Comparison of ENCODE assay signal across 9 cellular contexts in genomic region chr19:38290631-38291147, GRCh38. TPM values are rescaled to one million over a fixed set of nuclear protein-coding genes. Genes with fewer than 3 reads are reported as not detected.
DNase-seq lines count a peak whose midpoint lies in the region; ATAC-seq and TF ChIP-seq lines count a peak whose summit lies in the region.
"Had no signal": no experiment of that assay in that cellular context is flagged by ENCODE, and none has a peak within 500 bp of the region (broad histone marks: within the 10 kb centered on the region; RNA-seq: fewer than 3 reads in every experiment).

No MANE protein-coding gene starts in this region.

- peaks cover under 1% of the 10 kb centered on the region; the same call in 1 of the 2 replicates for H3K4me1 Mint-ChIP-seq in WTC11
- H3K4me1 Mint-ChIP-seq: activated CD4-positive, alpha-beta memory T cell treated with anti-CD3 and anti-CD28 coated beads, Interleukin-2, amount 10 ng/mL, durations not matched to agents 7 days and 5 days had no signal

- H3K36me3 ChIP-seq in GM23248 (ENCODE audit: low read depth): no peaks in the 10 kb centered on the region
- peaks cover 16 to 76% (median 42%) of the 10 kb centered on the region in 4 donors for H3K36me3 ChIP-seq in stomach

- peaks cover 22% of the 10 kb centered on the region for H3K4me1 ChIP-seq in GM23248 (ENCODE audit: insufficient read depth)
- H3K4me1 ChIP-seq in stomach: peaks cover 15 to 42% (median 34%) of the 10 kb centered on the region in 4 donors

- H3K9me3 Mint-ChIP-seq in WTC11: no peaks in the 10 kb centered on the region
- H3K9me3 Mint-ChIP-seq: activated CD4-positive, alpha-beta memory T cell treated with anti-CD3 and anti-CD28 coated beads, Interleukin-2, amount 10 ng/mL, durations not matched to agents 7 days and 5 days had no signal

- H2AFZ ChIP-seq in GM23248: no peak overlapping the region

- DNase-seq in GM23248 (peak; percentile 98), WTC11 (ENCODE audit: low spot score) (no peak), glomerular visceral epithelial cell (ENCODE audit: extremely low spot score) (peak; percentile 99), stomach (peak; percentile 95), NCI-H1694 (lab: John Stamatoyannopoulos, UW) (no peak), DMS153 treated with DMSO at 0.1 percent for 48 hours (lab: John Stamatoyannopoulos, UW; ENCODE audit: unreplicated experiment) (no peak), mesenteric fat pad (ENCODE audit: low spot score) (no peak)
- DNase-seq: activated CD4-positive, alpha-beta memory T cell treated with anti-CD3 and anti-CD28 coated beads, Interleukin-2, amount 10 ng/mL, durations not matched to agents 7 days and 5 days had no signal

- H3K79me2 ChIP-seq in GM23248 (ENCODE audit: insufficient read depth): no peaks in the 10 kb centered on the region

- TF ChIP-seq EP300 in stomach (IDR thresholded peaks at IDR 0.05): no peak

- peaks cover 49% of the 10 kb centered on the region for H3K36me3 Mint-ChIP-seq in WTC11

- H3K9me3 ChIP-seq in GM23248 (ENCODE audit: low read depth) (no peaks in the 10 kb centered on the region), stomach (no peaks in the 10 kb centered on the region)

- H3K27ac Mint-ChIP-seq in WTC11: peak overlapping the region; percentile 69; the same call in 1 of the 2 replicates
- H3K27ac Mint-ChIP-seq: activated CD4-positive, alpha-beta memory T cell treated with anti-CD3 and anti-CD28 coated beads, Interleukin-2, amount 10 ng/mL, durations not matched to agents 7 days and 5 days had no signal

- intact Hi-C loops in stomach (cut with DNase I; ENCODE audit: low total_unique reads): no loop called here

- TF ChIP-seq CTCF in WTC11 (IDR thresholded peaks at IDR 0.05) (no peak), stomach (IDR thresholded peaks at IDR 0.05) (no peak)

- H4K20me1 ChIP-seq in GM23248 (ENCODE audit: insufficient read depth): no peaks in the 10 kb centered on the region

- POLR2A ChIA-PET in WTC11 (lab: Charles Lee): no interaction called here

- no peaks in the 10 kb centered on the region for H3K27me3 Mint-ChIP-seq in WTC11 (ENCODE audit: low read depth)
- H3K27me3 Mint-ChIP-seq: activated CD4-positive, alpha-beta memory T cell treated with anti-CD3 and anti-CD28 coated beads, Interleukin-2, amount 10 ng/mL, durations not matched to agents 7 days and 5 days had no signal

- CTCF ChIA-PET in WTC11 (lab: Charles Lee): interaction anchor here (1.1 kb wide), 1 partner anchor 47 kb away, joined by 3 read pairs; no protein-coding TSS in a partner anchor

- H3K27ac ChIP-seq in GM23248 (peak overlapping the region; percentile 62), stomach (peak overlapping the region; percentile 47 to 84 (median 67))

- no peak for TF ChIP-seq POLR2A in stomach (IDR thresholded peaks at IDR 0.05)

- no peaks in the 10 kb centered on the region for H3K27me3 ChIP-seq in GM23248 (replicated peaks; ENCODE audit: insufficient read depth)
- no peaks in the 10 kb centered on the region for H3K27me3 ChIP-seq in stomach

- in situ Hi-C loops in GM23248 (cut with MboI): no loop called here

- H3K9me2 ChIP-seq in GM23248 (ENCODE audit: insufficient read depth): no peaks in the 10 kb centered on the region

- H3K4me3 ChIP-seq in GM23248 (no peak overlapping the region), stomach (no peak overlapping the region)

- peak overlapping the region; percentile 46 for H3K4me2 ChIP-seq in GM23248 (ENCODE audit: unreplicated experiment)

- H3K4me3 Mint-ChIP-seq in WTC11: no peak overlapping the region
- H3K4me3 Mint-ChIP-seq: activated CD4-positive, alpha-beta memory T cell treated with anti-CD3 and anti-CD28 coated beads, Interleukin-2, amount 10 ng/mL, durations not matched to agents 7 days and 5 days had no signal

- 38 to 41% methylated on average over 13 of the region's 13 CpGs for WGBS in GM23248 (ENCODE audit: low coverage in 1 of 2, low lambda C conversion rate in 2 of 2, missing lambda C conversion rate in 2 of 2), 2 experiments
- WGBS in stomach, 5 donors: 21 to 64% (median 28%) methylated on average over 11 to 13 of the region's 13 CpGs

- ATAC-seq in WTC11 (no peak), GM21390 (IDR thresholded peaks at IDR 0.05; ENCODE audit: unreplicated experiment) (no peak)

- H3F3A ChIP-seq in GM23248 (ENCODE audit: insufficient read depth): 0 out of 2 replicates have a peak, but pooled peaks cover 6% of the 10 kb centered on the region

- H3K9ac ChIP-seq in GM23248: peak overlapping the region; percentile 57

TF ChIP-seq in WTC11, 78 proteins besides CTCF, POLR2A, EP300 and RAD21:
- no peak for TF ChIP-seq CREB1 (CRISPR knock-in tag; IDR thresholded peaks at IDR 0.05)
- TF ChIP-seq ZNF416 (CRISPR knock-in tag; IDR thresholded peaks at IDR 0.05): no peak

RNA-seq across cellular contexts. Expression of gene C19orf33, which starts 13.4 kb away (rescaled TPM):
- total RNA-seq in GM23248 (2014; rRNA removed; shearing (Covaris generic)): not detected in 2 replicates
- polyA plus RNA-seq in GM23248 (2016; fragmentation: Nextera tagmentation; extraction: Ambion mirVana) (not detected in 2 replicates), stomach (1,000 to 10,000 TPM in 2 of 3 donors, 100 to 1,000 TPM in 1; 388 to 1,069 (median 1,022) TPM)
- total RNA-seq in WTC11 (2021) (16.1 to 22.3 TPM (median 21.3 TPM) in 3 replicates), stomach (100 to 1,000 TPM in 3 of 5 donors, 10 to 100 TPM in 2; 33.5 to 287 (median 171) TPM), mesenteric fat pad (2.2 TPM)

RNA-seq across cellular contexts. Expression of gene YIF1B, which starts 25.1 kb away (rescaled TPM):
- total RNA-seq in GM23248 (2014; rRNA removed; shearing (Covaris generic)): 143 and 162 TPM in 2 replicates
- polyA plus RNA-seq in GM23248 (2016; fragmentation: Nextera tagmentation; extraction: Ambion mirVana) (191 and 199 TPM in 2 replicates), stomach (10 to 100 TPM; 18.8 to 28.0 (median 24.2) TPM)
- total RNA-seq in WTC11 (2021) (83.3 to 92.5 TPM (median 90.1 TPM) in 3 replicates), stomach (10 to 100 TPM in 2 of 5 donors, 1 to 10 TPM in 3; 4.7 to 30.4 (median 7.2) TPM), mesenteric fat pad (36.5 TPM)

RNA-seq across cellular contexts. Expression of gene SPINT2, which starts 26.3 kb away (rescaled TPM):
- 3.2 and 9.5 TPM in 2 replicates for total RNA-seq in GM23248 (2014; rRNA removed; shearing (Covaris generic))
- polyA plus RNA-seq in GM23248 (2016; fragmentation: Nextera tagmentation; extraction: Ambion mirVana) (9.3 and 9.8 TPM in 2 replicates), stomach (100 to 1,000 TPM in 2 of 3 donors, 10 to 100 TPM in 1; 54.5 to 255 (median 184) TPM)
- total RNA-seq in WTC11 (2021) (335 to 400 TPM (median 358 TPM) in 3 replicates), stomach (1,000 to 10,000 TPM in 1 of 5 donors, 100 to 1,000 TPM in 2, 10 to 100 TPM in 2; 29.8 to 1,508 (median 255) TPM), mesenteric fat pad (13.8 TPM)

RNA-seq across cellular contexts. Expression of gene KCNK6, which starts 29.0 kb away (rescaled TPM):
- total RNA-seq in GM23248 (2014; rRNA removed; shearing (Covaris generic)): 12.1 and 13.7 TPM in 2 replicates
- polyA plus RNA-seq in GM23248 (2016; fragmentation: Nextera tagmentation; extraction: Ambion mirVana): 15.5 and 16.8 TPM in 2 replicates
- total RNA-seq in WTC11 (2021): 12.9 to 18.3 TPM (median 13.2 TPM) in 3 replicates
- total RNA-seq in stomach: 10 to 100 TPM in 2 of 5 donors, 1 to 10 TPM in 2, under 1 TPM in 1; under 0.01 to 32.2 (median 5.4) TPM
- 1 to 10 TPM; 3.2 to 10.0 (median 9.5) TPM for polyA plus RNA-seq in stomach
- total RNA-seq in mesenteric fat pad: 14.3 TPM

RNA-seq across cellular contexts. Expression of gene PPP1R14A, which starts 34.5 kb away (rescaled TPM):
- total RNA-seq in GM23248 (2014; rRNA removed; shearing (Covaris generic)): 0.65 TPM in 1 of 2 replicates, not detected in the other
- polyA plus RNA-seq in GM23248 (2016; fragmentation: Nextera tagmentation; extraction: Ambion mirVana) (4.0 and 5.3 TPM in 2 replicates), stomach (100 to 1,000 TPM in 1 of 3 donors, 10 to 100 TPM in 2; 53.2 to 138 (median 54.9) TPM)
- total RNA-seq in WTC11 (2021) (32.3 to 33.8 TPM (median 33.4 TPM) in 3 replicates), stomach (100 to 1,000 TPM in 1 of 5 donors, 10 to 100 TPM in 3, 1 to 10 TPM in 1; 8.8 to 197 (median 31.6) TPM), mesenteric fat pad (193 TPM)
- total RNA-seq: activated CD4-positive, alpha-beta memory T cell treated with anti-CD3 and anti-CD28 coated beads, Interleukin-2, amount 10 ng/mL, durations not matched to agents 7 days and 5 days had no signal

Comparison
In these comparisons a context has a peak if more than half of its experiments do, and no peak if none do; other contexts are left out.
1. DNase-seq: peak in GM23248 (single experiment), glomerular visceral epithelial cell (single experiment) and stomach (single experiment); none in WTC11 (single experiment), NCI-H1694 (single experiment), DMS153 treated with DMSO at 0.1 percent for 48 hours (single experiment) and mesenteric fat pad (single experiment).